Comparison of ENCODE assay signal across 1 cellular context in the genomic region with DNA sequence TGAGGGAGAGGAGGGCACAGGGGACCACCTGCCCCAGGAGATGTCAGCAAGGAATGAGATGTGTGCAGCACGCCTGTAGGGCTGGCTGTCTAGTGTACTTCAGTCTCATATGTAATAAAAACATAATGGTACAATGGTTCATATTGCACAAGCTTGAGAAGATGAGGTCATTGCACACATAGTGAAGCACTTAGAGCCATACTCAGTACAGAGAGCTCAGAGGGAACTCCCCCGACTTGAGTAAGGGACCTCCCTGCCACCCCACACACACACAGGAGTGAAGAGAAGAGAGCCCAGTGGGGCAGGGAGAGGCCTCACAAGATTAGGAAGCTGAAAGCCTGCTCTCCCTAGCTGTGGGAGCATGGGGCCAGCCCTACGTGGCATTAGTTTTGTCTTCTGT.
TF ChIP-seq lines count a peak whose summit lies in the region.

No MANE protein-coding gene starts in this region.

TF ChIP-seq in IMR-90, 13 proteins besides CTCF, POLR2A, EP300 and RAD21:
- TF ChIP-seq CEBPB (IDR thresholded peaks at IDR 0.05; ENCODE audit: low read depth, low read length) (peak; percentile 82), USF2 (IDR thresholded peaks at IDR 0.05; ENCODE audit: low read depth, low read length) (no peak), MAZ (IDR thresholded peaks at IDR 0.05; ENCODE audit: borderline replicate concordance, low read depth, low read length) (no peak)
